18 cellular contexts compared by ENCODE assay signal in the genomic region with DNA sequence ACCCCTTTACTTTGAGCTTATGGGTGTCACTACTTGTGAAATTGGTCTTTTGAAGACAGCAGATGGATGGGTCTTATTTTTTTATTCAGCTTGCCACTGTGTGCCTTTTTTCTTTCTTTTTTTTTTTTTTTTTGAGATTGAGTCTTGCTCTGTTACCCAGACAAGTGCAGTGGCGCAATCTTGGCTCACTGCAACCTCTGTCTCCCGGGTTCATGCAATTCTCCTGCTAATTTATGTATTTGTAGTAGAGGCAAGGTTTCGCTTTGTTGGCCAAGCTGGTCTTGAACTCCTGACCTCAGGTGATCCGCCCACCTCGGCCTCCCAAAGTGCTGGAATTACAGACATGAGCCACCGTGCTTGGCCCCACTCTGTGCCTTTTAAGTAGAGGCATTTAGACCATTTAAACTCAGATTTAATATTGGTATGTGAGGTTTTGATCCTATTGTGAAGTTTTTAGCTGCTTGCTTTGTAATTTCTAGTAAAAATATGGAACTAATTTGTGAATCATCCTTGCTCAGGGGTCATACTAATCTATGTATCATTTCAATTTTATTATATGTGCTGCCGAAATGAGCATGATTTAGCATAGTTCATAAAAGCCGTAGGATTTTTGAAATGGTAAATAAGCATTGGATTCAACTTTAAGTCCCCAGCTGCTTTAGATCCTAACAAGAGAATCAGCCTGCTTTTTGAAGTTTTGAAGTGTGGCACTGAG.
DNase-seq lines count a peak whose midpoint lies in the region; ATAC-seq and TF ChIP-seq lines count a peak whose summit lies in the region.
"Had no signal": no experiment of that assay in that cellular context is flagged by ENCODE, and none has a peak within 500 bp of the region (broad histone marks: within the 10 kb centered on the region; RNA-seq: fewer than 3 reads in every experiment).

No MANE protein-coding gene starts in this region.

- DNase-seq in AG10803 (ENCODE audit: low read depth) = peak; percentile 41
- no peak for DNase-seq in SK-N-SH
- DNase-seq in fibroblast of lung (ENCODE audit: low read depth in 2 of 2) = peak; percentile 3 to 11
- DNase-seq in renal cortical epithelial cell (ENCODE audit: low read depth) = peak; percentile 64
- DNase-seq in left ventricle myocardium inferior = no peak
- DNase-seq in DMS153 treated with DMSO at 0.1 percent for 48 hours (lab: John Stamatoyannopoulos, UW; ENCODE audit: unreplicated experiment) = no peak
- DNase-seq: 8988T; Caco-2; CD4-positive, alpha-beta T cell; GF-D8; NCI-H1417; NCI-H187 treated with DMSO at 0.1 percent for 48 hours; NCI-H226; NCI-H524 treated with DMSO at 0.1 percent for 48 hours; SHP77 treated with DMSO at 0.1 percent for 48 hours had no signal

- no peak overlapping the region for H3K27ac ChIP-seq in SK-N-SH (ENCODE audit: low read depth in 2 of 2, low read length in 1 of 2)
- no peak overlapping the region for H3K27ac ChIP-seq in fibroblast of lung (ENCODE audit: insufficient read depth, low read length)
- no peak overlapping the region for H3K27ac ChIP-seq in left ventricle myocardium inferior (replicated peaks)
- H3K27ac ChIP-seq: KMS-11 had no signal

- H3K27me3 ChIP-seq in SK-N-SH (ENCODE audit: insufficient read depth) (no peaks in the 10 kb centered on the region), fibroblast of lung (ENCODE audit: control insufficient read depth, insufficient read depth, low read length) (no peaks in the 10 kb centered on the region), left ventricle myocardium inferior (ENCODE audit: low read depth) (no peaks in the 10 kb centered on the region)

- H3K4me2 ChIP-seq in SK-N-SH (no peak overlapping the region), fibroblast of lung (ENCODE audit: extremely low read depth, insufficient read depth, low read length) (no peak overlapping the region)
- H3K4me2 ChIP-seq: KMS-11 had no signal

- H3K9me2 ChIP-seq in SK-N-SH = no peaks in the 10 kb centered on the region

- H3K4me3 ChIP-seq in AG10803 (ENCODE audit: low read length) = no peak overlapping the region
- H3K4me3 ChIP-seq in SK-N-SH (ENCODE audit: low read depth in 2 of 2, low read length in 1 of 2) = no peak overlapping the region
- H3K4me3 ChIP-seq in fibroblast of lung (replicated peaks in 1 of 4; ENCODE audit: control extremely low read depth in 1 of 4, insufficient read depth in 1 of 4, low read depth in 3 of 4, low read length in 4 of 4) = no peak overlapping the region
- no peak overlapping the region for H3K4me3 ChIP-seq in left ventricle myocardium inferior

- H3F3A ChIP-seq in SK-N-SH (replicated peaks; ENCODE audit: insufficient read depth) = no peaks in the 10 kb centered on the region

- TF ChIP-seq CTCF in AG10803 (conservative IDR thresholded peaks at IDR 0.05; ENCODE audit: low read length) (no peak), SK-N-SH (IDR thresholded peaks at IDR 0.05) (no peak), fibroblast of lung (conservative IDR thresholded peaks at IDR 0.05 in 1 of 2, IDR thresholded peaks at IDR 0.05 in 1 of 2; ENCODE audit: low read depth in 1 of 2, low read length in 2 of 2) (no peak), left ventricle myocardium inferior (IDR thresholded peaks at IDR 0.05; ENCODE audit: borderline replicate concordance) (no peak)

- H3K36me3 ChIP-seq in SK-N-SH (replicated peaks in 1 of 2; ENCODE audit: control insufficient read depth in 1 of 2, insufficient read depth in 2 of 2, low read length in 1 of 2) (no peaks in the 10 kb centered on the region), fibroblast of lung (ENCODE audit: control insufficient read depth, insufficient read depth, low read length) (no peaks in the 10 kb centered on the region), left ventricle myocardium inferior (no peaks in the 10 kb centered on the region)

- no peak for TF ChIP-seq EP300 in SK-N-SH (IDR thresholded peaks at IDR 0.05; ENCODE audit: borderline replicate concordance in 1 of 2, low read depth in 1 of 2, low read length in 1 of 2)

- H2AFZ ChIP-seq in SK-N-SH (ENCODE audit: low read depth) = no peak overlapping the region
- no peak overlapping the region for H2AFZ ChIP-seq in fibroblast of lung (ENCODE audit: low read length)

- CTCF ChIA-PET in SK-N-SH (lab: Yijun Ruan, JAX) = no interaction called here

- WGBS in SK-N-SH (ENCODE audit: low lambda C conversion rate) = 17% methylated on average over 8 of the region's 8 CpGs

- H4K20me1 ChIP-seq in SK-N-SH (ENCODE audit: insufficient read depth) (no peaks in the 10 kb centered on the region), fibroblast of lung (ENCODE audit: control insufficient read depth, extremely low read depth, insufficient read depth, low read length) (no peaks in the 10 kb centered on the region)

- H3K9me3 ChIP-seq in SK-N-SH = no peaks in the 10 kb centered on the region
- no peaks in the 10 kb centered on the region for H3K9me3 ChIP-seq in fibroblast of lung (ENCODE audit: control insufficient read depth, insufficient read depth, low read depth, low read length)
- H3K9me3 ChIP-seq in left ventricle myocardium inferior (replicated peaks) = peaks cover 31% of the 10 kb centered on the region
- H3K9me3 ChIP-seq: Caco-2 had no signal

- intact Hi-C loops in left ventricle myocardium inferior (cut with micrococcal nuclease) = no loop called here

- POLR2A ChIA-PET in SK-N-SH (lab: Yijun Ruan, JAX) = no interaction called here

- no peak overlapping the region for H3K9ac ChIP-seq in SK-N-SH
- no peak overlapping the region for H3K9ac ChIP-seq in fibroblast of lung (ENCODE audit: insufficient read depth, low read length)
- H3K9ac ChIP-seq: KMS-11 had no signal

- H3K79me2 ChIP-seq in SK-N-SH (ENCODE audit: insufficient read depth) (no peaks in the 10 kb centered on the region), fibroblast of lung (ENCODE audit: control insufficient read depth, insufficient read depth, low read length) (no peaks in the 10 kb centered on the region)

- no peaks in the 10 kb centered on the region for H3K4me1 ChIP-seq in SK-N-SH (ENCODE audit: control insufficient read depth in 1 of 2, insufficient read depth in 2 of 2, low read depth in 1 of 2, low read length in 1 of 2)
- H3K4me1 ChIP-seq in fibroblast of lung (ENCODE audit: control insufficient read depth, extremely low read depth, insufficient read depth, low read length) = no peaks in the 10 kb centered on the region
- H3K4me1 ChIP-seq in left ventricle myocardium inferior = no peaks in the 10 kb centered on the region
- H3K4me1 ChIP-seq: Caco-2 had no signal

- TF ChIP-seq RAD21 in SK-N-SH (IDR thresholded peaks at IDR 0.05; ENCODE audit: low read length) = no peak

- ATAC-seq in HG03139 (IDR thresholded peaks at IDR 0.05; ENCODE audit: unreplicated experiment) (no peak), GM21619 (IDR thresholded peaks at IDR 0.05; ENCODE audit: unreplicated experiment) (no peak)

TF ChIP-seq in SK-N-SH, 30 proteins besides CTCF, POLR2A, EP300 and RAD21:
- peak; percentile 30; the same call in 1 of the 2 replicates for TF ChIP-seq TCF12 (IDR thresholded peaks at IDR 0.05)
- 0 out of 2 replicates have a peak, but pooled peaks have one; percentile 16 for TF ChIP-seq RXRA (IDR thresholded peaks at IDR 0.05; ENCODE audit: borderline replicate concordance, low read depth)
- TF ChIP-seq JUND (IDR thresholded peaks at IDR 0.05) = no peak
- no peak for TF ChIP-seq NFIC (IDR thresholded peaks at IDR 0.05; ENCODE audit: borderline replicate concordance)
- TF ChIP-seq MXI1 (IDR thresholded peaks at IDR 0.05; ENCODE audit: low read depth, low read length) = no peak

Comparison
In these comparisons a context has a peak if more than half of its experiments do, and no peak if none do; other contexts are left out.
1. DNase-seq: peak in AG10803 (single experiment), fibroblast of lung (2 of 2) and renal cortical epithelial cell (single experiment); none in SK-N-SH (single experiment), left ventricle myocardium inferior (single experiment) and DMS153 treated with DMSO at 0.1 percent for 48 hours (single experiment).